Comparison of ENCODE assay signal across 26 cellular contexts in genomic region chr15:95894407-95894956, GRCh38.
DNase-seq lines count a peak whose midpoint lies in the region; ATAC-seq and TF ChIP-seq lines count a peak whose summit lies in the region.
"Had no signal": no experiment of that assay in that cellular context is flagged by ENCODE, and none has a peak within 500 bp of the region (broad histone marks: within the 10 kb centered on the region; RNA-seq: fewer than 3 reads in every experiment).

No MANE protein-coding gene starts in this region.

- H3K9ac ChIP-seq in mammary epithelial cell (ENCODE audit: insufficient read depth, low read length) (no peak overlapping the region), SK-N-MC (ENCODE audit: insufficient read length) (no peak overlapping the region)

- H3K9me3 ChIP-seq in mammary epithelial cell (replicated peaks; ENCODE audit: insufficient read depth, low read length) (no peaks in the 10 kb centered on the region), SK-N-MC (ENCODE audit: low read depth, low read length) (no peaks in the 10 kb centered on the region)
- H3K9me3 ChIP-seq in effector memory CD4-positive, alpha-beta T cell (ENCODE audit: control insufficient read depth, low read length): no peaks in the 10 kb centered on the region
- H3K9me3 ChIP-seq: esophagus muscularis mucosa, Peyer's patch, tibial nerve had no signal

- CTCF ChIA-PET in MCF 10A (lab: Yijun Ruan, JAX): interaction anchor here (0.6 kb wide), 1 partner anchor 40 kb away, joined by 3 read pairs; no protein-coding TSS in a partner anchor
- CTCF ChIA-PET in mammary epithelial cell (lab: Charles Lee; ENCODE audit: low non-redundant PET): no interaction called here

- no peaks in the 10 kb centered on the region for H4K20me1 ChIP-seq in mammary epithelial cell (ENCODE audit: insufficient read depth, low read length)

- intact Hi-C loops in MCF 10A (cut with micrococcal nuclease) (no loop called here), mammary epithelial cell (cut with micrococcal nuclease) (no loop called here)

- no peaks in the 10 kb centered on the region for H3K36me3 ChIP-seq in mammary epithelial cell (ENCODE audit: insufficient read depth, low read length)
- no peaks in the 10 kb centered on the region for H3K36me3 ChIP-seq in SK-N-MC (ENCODE audit: insufficient read depth, low read length)
- H3K36me3 ChIP-seq in effector memory CD4-positive, alpha-beta T cell (ENCODE audit: control insufficient read depth, insufficient read depth, low read length): no peaks in the 10 kb centered on the region
- H3K36me3 ChIP-seq: esophagus muscularis mucosa, Peyer's patch, tibial nerve had no signal

- dilution Hi-C loops in mammary epithelial cell (cut with HindIII; ENCODE audit: low sequenced_read_pairs): no loop called here

- peaks cover 3% of the 10 kb centered on the region for H3K4me1 Mint-ChIP-seq in MCF 10A (ENCODE audit: insufficient read depth, unreplicated experiment)
- H3K4me1 Mint-ChIP-seq: B cell; stimulated activated naive CD8-positive, alpha-beta T cell treated with anti-CD3 and anti-CD28 coated beads, Interleukin-15, amount 100 ng/mL, for 72 hours; T-cell had no signal

- POLR2A ChIA-PET in MCF 10A (lab: Yijun Ruan, JAX): no interaction called here

- TF ChIP-seq CTCF in MCF 10A (IDR thresholded peaks at IDR 0.05; ENCODE audit: unreplicated experiment) (no peak), mammary epithelial cell (conservative IDR thresholded peaks at IDR 0.05 in 1 of 2, IDR thresholded peaks at IDR 0.05 in 1 of 2; ENCODE audit: extremely low read depth in 1 of 2, insufficient read depth in 1 of 2, low read depth in 1 of 2, low read length in 2 of 2) (no peak), fibroblast of villous mesenchyme (IDR thresholded peaks at IDR 0.05; ENCODE audit: insufficient read depth, low read depth, low read length) (no peak)

- H3K4me1 ChIP-seq in mammary epithelial cell (ENCODE audit: insufficient read depth, low read length): no peaks in the 10 kb centered on the region
- no peaks in the 10 kb centered on the region for H3K4me1 ChIP-seq in effector memory CD4-positive, alpha-beta T cell (ENCODE audit: control insufficient read depth, insufficient read depth, low read length, poor library complexity, severe bottlenecking)
- H3K4me1 ChIP-seq: Peyer's patch had no signal

- H3K79me2 ChIP-seq in mammary epithelial cell (ENCODE audit: insufficient read depth, low read length): no peaks in the 10 kb centered on the region

- no TSS peak for BruUV-seq in MCF 10A (replicated peaks; lab: Mats Ljungman, UMichigan)
- BruUV-seq in mammary epithelial cell (replicated peaks; lab: Mats Ljungman, UMichigan): no TSS peak

- peak; percentile 27 for DNase-seq in MCF 10A (ENCODE audit: unreplicated experiment)
- no peak for DNase-seq in mammary epithelial cell
- DNase-seq in SK-N-MC (ENCODE audit: low read depth, low spot score): no peak
- peak; percentile 39 for DNase-seq in fibroblast of villous mesenchyme (ENCODE audit: low read depth)
- DNase-seq in effector memory CD4-positive, alpha-beta T cell: no peak
- no peak for DNase-seq in activated T-cell treated with anti-CD3 and anti-CD28 coated beads, Interleukin-2, amount 50 U/mL, for 1 hour
- DNase-seq in iPS-NIHi11 (ENCODE audit: low spot score): no peak
- DNase-seq: activated CD4-positive, CD25-positive, alpha-beta regulatory T cell treated with anti-CD3 and anti-CD28 coated beads, Interleukin-2, amount 50 U/mL, for 72 hours; activated CD8-positive, alpha-beta T cell treated with anti-CD3 and anti-CD28 coated beads for 36 hours; activated effector memory CD4-positive, alpha-beta T cell treated with anti-CD3 and anti-CD28 coated beads, Interleukin-2, amount 50 U/mL, for 16 hours; DMS79; effector CD8-positive, alpha-beta T cell; GF-D8; GOT3; NCI-H2081 treated with DMSO at 0.1 percent for 48 hours; NCI-H510A; NK-92 treated with Interleukin-12 subunit alpha and Interleukin-12 subunit beta, amount 100 ng/mL, for 24 hours; Peyer's patch; SIG-M5; stimulated activated naive CD8-positive, alpha-beta T cell treated with anti-CD3 and anti-CD28 coated beads, Interleukin-15, amount 100 ng/mL, for 72 hours; T-cell had no signal

- H3K4me3 ChIP-seq in mammary epithelial cell (replicated peaks in 1 of 3; ENCODE audit: insufficient read depth in 1 of 3, low read depth in 2 of 3, low read length in 3 of 3) (no peak overlapping the region), SK-N-MC (peak overlapping the region; percentile 9), fibroblast of villous mesenchyme (ENCODE audit: low read depth, low read length) (no peak overlapping the region)
- no peak overlapping the region for H3K4me3 ChIP-seq in effector memory CD4-positive, alpha-beta T cell (ENCODE audit: insufficient read depth, low read depth, low read length, poor library complexity, severe bottlenecking)
- H3K4me3 ChIP-seq: esophagus muscularis mucosa, lung, Peyer's patch, tibial nerve had no signal

- H3K27me3 ChIP-seq in mammary epithelial cell (ENCODE audit: insufficient read depth, low read length): no peaks in the 10 kb centered on the region
- no peaks in the 10 kb centered on the region for H3K27me3 ChIP-seq in effector memory CD4-positive, alpha-beta T cell (replicated peaks; ENCODE audit: control insufficient read depth, insufficient read depth, low read length, poor library complexity, severe bottlenecking)
- H3K27me3 ChIP-seq: esophagus muscularis mucosa, Peyer's patch, tibial nerve had no signal

- WGBS in mammary epithelial cell (ENCODE audit: low coverage, missing lambda C conversion rate): 76% methylated on average over 2 of the region's 2 CpGs

- H3K4me3 Mint-ChIP-seq in MCF 10A (ENCODE audit: unreplicated experiment): no peak overlapping the region
- H3K4me3 Mint-ChIP-seq: activated CD8-positive, alpha-beta T cell treated with anti-CD3 and anti-CD28 coated beads for 36 hours; B cell; stimulated activated naive CD8-positive, alpha-beta T cell treated with anti-CD3 and anti-CD28 coated beads, Interleukin-15, amount 100 ng/mL, for 72 hours; T-cell had no signal

- in situ Hi-C loops in mammary epithelial cell (cut with MboI; ENCODE audit: low sequenced_read_pairs in 2 of 2): no loop called here

- no peak overlapping the region for H3K27ac ChIP-seq in mammary epithelial cell (ENCODE audit: insufficient read depth, low read depth, low read length)
- 0 out of 2 replicates have a peak overlapping the region, but pooled peaks have one; percentile 6 for H3K27ac ChIP-seq in SK-N-MC
- H3K27ac ChIP-seq in effector memory CD4-positive, alpha-beta T cell (ENCODE audit: insufficient read depth, low read length, poor library complexity, severe bottlenecking): no peak overlapping the region
- H3K27ac ChIP-seq: esophagus muscularis mucosa, Peyer's patch had no signal

- no peak overlapping the region for H2AFZ ChIP-seq in mammary epithelial cell (ENCODE audit: low read depth, low read length)

- H3K4me2 ChIP-seq in mammary epithelial cell (ENCODE audit: insufficient read depth, low read depth, low read length): no peak overlapping the region

- no peaks in the 10 kb centered on the region for H3K36me3 Mint-ChIP-seq in MCF 10A (ENCODE audit: insufficient read depth, unreplicated experiment)
- H3K36me3 Mint-ChIP-seq: T-cell had no signal

- no peak for ATAC-seq in activated CD4-positive, CD25-positive, alpha-beta regulatory T cell treated with anti-CD3 and anti-CD28 coated beads, Interleukin-2, amount 50 U/mL, for 24 hours
- ATAC-seq: activated CD8-positive, alpha-beta T cell treated with anti-CD3 and anti-CD28 coated beads for 36 hours; stimulated activated naive CD8-positive, alpha-beta T cell treated with anti-CD3 and anti-CD28 coated beads, Interleukin-15, amount 100 ng/mL, for 72 hours; T-cell had no signal

- H3K27me3 Mint-ChIP-seq in MCF 10A (ENCODE audit: insufficient read depth, unreplicated experiment): no peaks in the 10 kb centered on the region
- H3K27me3 Mint-ChIP-seq: activated CD8-positive, alpha-beta T cell treated with anti-CD3 and anti-CD28 coated beads for 36 hours; B cell; T-cell had no signal

- H3K9me3 Mint-ChIP-seq in MCF 10A (ENCODE audit: unreplicated experiment): peaks cover 4% of the 10 kb centered on the region
- H3K9me3 Mint-ChIP-seq: activated CD8-positive, alpha-beta T cell treated with anti-CD3 and anti-CD28 coated beads for 36 hours; stimulated activated naive CD8-positive, alpha-beta T cell treated with anti-CD3 and anti-CD28 coated beads, Interleukin-15, amount 100 ng/mL, for 72 hours had no signal

- H3K27ac Mint-ChIP-seq in MCF 10A (ENCODE audit: low read depth, unreplicated experiment): no peak overlapping the region
- H3K27ac Mint-ChIP-seq: activated CD8-positive, alpha-beta T cell treated with anti-CD3 and anti-CD28 coated beads for 36 hours; B cell; stimulated activated naive CD8-positive, alpha-beta T cell treated with anti-CD3 and anti-CD28 coated beads, Interleukin-15, amount 100 ng/mL, for 72 hours; T-cell had no signal

Comparison
In these comparisons a context has a peak if more than half of its experiments do, and no peak if none do; other contexts are left out.
1. DNase-seq: peak in MCF 10A (single experiment) and fibroblast of villous mesenchyme (single experiment); none in mammary epithelial cell (single experiment), SK-N-MC (single experiment), effector memory CD4-positive, alpha-beta T cell (0 of 3), activated T-cell treated with anti-CD3 and anti-CD28 coated beads, Interleukin-2, amount 50 U/mL, for 1 hour (single experiment) and iPS-NIHi11 (single experiment).